In genomic region chr12:7190268-7191055, GRCh38 we compare ENCODE assay signal across 8 cellular contexts. TPM values are rescaled to one million over a fixed set of nuclear protein-coding genes. Genes with fewer than 3 reads are reported as not detected.
DNase-seq lines count a peak whose midpoint lies in the region; ATAC-seq and TF ChIP-seq lines count a peak whose summit lies in the region.

No MANE protein-coding gene starts in this region.

- H3K27me3 ChIP-seq in HUES6 (ENCODE audit: control insufficient read depth, insufficient read depth, low read length), result no peaks in the 10 kb centered on the region
- H3K27me3 ChIP-seq in fibroblast of lung (ENCODE audit: control insufficient read depth, insufficient read depth, low read length), result no peaks in the 10 kb centered on the region

- peak overlapping the region; percentile 82 for H3K9ac ChIP-seq in HUES6 (ENCODE audit: low read length)
- H3K9ac ChIP-seq in fibroblast of lung (ENCODE audit: insufficient read depth, low read length), result peak overlapping the region; percentile 39

- peaks cover 23% of the 10 kb centered on the region for H3K36me3 Mint-ChIP-seq in activated CD8-positive, alpha-beta T cell treated with anti-CD3 and anti-CD28 coated beads, Interleukin-2, amount 10 ng/mL, durations not matched to agents 7 days and 5 days (ENCODE audit: low read depth)
- peaks cover 0 to 36% (median 8%) of the 10 kb centered on the region in 3 donors for H3K36me3 Mint-ChIP-seq in naive thymus-derived CD8-positive, alpha-beta T cell

- H3K4me3 Mint-ChIP-seq in activated CD8-positive, alpha-beta T cell treated with anti-CD3 and anti-CD28 coated beads, Interleukin-2, amount 10 ng/mL, durations not matched to agents 7 days and 5 days, result peak overlapping the region; percentile 90
- peak overlapping the region; percentile 83 to 99 (median 90) for H3K4me3 Mint-ChIP-seq in naive thymus-derived CD8-positive, alpha-beta T cell

- H3K4me1 Mint-ChIP-seq in activated CD8-positive, alpha-beta T cell treated with anti-CD3 and anti-CD28 coated beads, Interleukin-2, amount 10 ng/mL, durations not matched to agents 7 days and 5 days (ENCODE audit: low read depth), result peaks cover 31% of the 10 kb centered on the region
- H3K4me1 Mint-ChIP-seq in naive thymus-derived CD8-positive, alpha-beta T cell, result peaks cover 36 to 77% (median 55%) of the 10 kb centered on the region in 4 donors

- H3K27me3 Mint-ChIP-seq in activated CD8-positive, alpha-beta T cell treated with anti-CD3 and anti-CD28 coated beads, Interleukin-2, amount 10 ng/mL, durations not matched to agents 7 days and 5 days (ENCODE audit: low read depth), result no peaks in the 10 kb centered on the region
- H3K27me3 Mint-ChIP-seq in naive thymus-derived CD8-positive, alpha-beta T cell, result no peaks in the 10 kb centered on the region

- peak overlapping the region; percentile 73 for H3K4me2 ChIP-seq in fibroblast of lung (ENCODE audit: extremely low read depth, insufficient read depth, low read length)

- H3K27ac Mint-ChIP-seq in activated CD8-positive, alpha-beta T cell treated with anti-CD3 and anti-CD28 coated beads, Interleukin-2, amount 10 ng/mL, durations not matched to agents 7 days and 5 days, result peak overlapping the region; percentile 29
- peak overlapping the region; percentile 32 to 92 (median 85) for H3K27ac Mint-ChIP-seq in naive thymus-derived CD8-positive, alpha-beta T cell

- POLR2A ChIA-PET in activated CD8-positive, alpha-beta T cell treated with anti-CD3 and anti-CD28 coated beads, Interleukin-2, amount 10 ng/mL, durations not matched to agents 7 days and 5 days (lab: Charles Lee), result no interaction called here
- POLR2A ChIA-PET in naive thymus-derived CD8-positive, alpha-beta T cell (lab: Charles Lee), result interaction anchor here (0.6 to 1.2 kb wide), 2 partner anchors 83 to 501 kb away, joined by 3 to 6 read pairs; partner anchors contain the start of gene ZNF384

- CTCF ChIA-PET in activated CD8-positive, alpha-beta T cell treated with anti-CD3 and anti-CD28 coated beads, Interleukin-2, amount 10 ng/mL, durations not matched to agents 7 days and 5 days (lab: Charles Lee), result interaction anchor here (1.6 to 3.0 kb wide), 3 partner anchors 45 to 78 kb away, joined by 4 to 12 read pairs (median 8); no protein-coding TSS in a partner anchor

- no peak for TF ChIP-seq CTCF in fibroblast of lung (conservative IDR thresholded peaks at IDR 0.05 in 1 of 2, IDR thresholded peaks at IDR 0.05 in 1 of 2; ENCODE audit: low read depth in 1 of 2, low read length in 2 of 2)

- no peak for ATAC-seq in activated CD8-positive, alpha-beta T cell treated with anti-CD3 and anti-CD28 coated beads, Interleukin-2, amount 10 ng/mL, durations not matched to agents 7 days and 5 days
- no peak for ATAC-seq in naive thymus-derived CD8-positive, alpha-beta T cell
- ATAC-seq in GM21737 (IDR thresholded peaks at IDR 0.05; ENCODE audit: unreplicated experiment), result no peak
- no peak for ATAC-seq in GM19035 (IDR thresholded peaks at IDR 0.05; ENCODE audit: unreplicated experiment)

- no peaks in the 10 kb centered on the region for H3K79me2 ChIP-seq in fibroblast of lung (ENCODE audit: control insufficient read depth, insufficient read depth, low read length)

- no peaks in the 10 kb centered on the region for H3K9me3 ChIP-seq in HUES6 (ENCODE audit: control insufficient read depth, insufficient read depth, low read depth, low read length)
- H3K9me3 ChIP-seq in fibroblast of lung (ENCODE audit: control insufficient read depth, insufficient read depth, low read depth, low read length), result no peaks in the 10 kb centered on the region

- H3K4me3 ChIP-seq in HUES6 (ENCODE audit: low read depth, low read length) (peak overlapping the region; percentile 91), fibroblast of lung (replicated peaks in 1 of 4; ENCODE audit: control extremely low read depth in 1 of 4, insufficient read depth in 1 of 4, low read depth in 3 of 4, low read length in 4 of 4) (peak overlapping the region; percentile 60 to 92 (median 64))

- no peaks in the 10 kb centered on the region for H3K9me3 Mint-ChIP-seq in activated CD8-positive, alpha-beta T cell treated with anti-CD3 and anti-CD28 coated beads, Interleukin-2, amount 10 ng/mL, durations not matched to agents 7 days and 5 days (ENCODE audit: insufficient read depth)
- no peaks in the 10 kb centered on the region for H3K9me3 Mint-ChIP-seq in naive thymus-derived CD8-positive, alpha-beta T cell

- DNase-seq in EL (peak; percentile 30), fibroblast of lung (ENCODE audit: low read depth in 2 of 2) (peak; percentile 11 to 20), SW 1271 (lab: John Stamatoyannopoulos, UW) (no peak)
- no peak for DNase-seq in activated CD8-positive, alpha-beta T cell treated with anti-CD3 and anti-CD28 coated beads, Interleukin-2, amount 10 ng/mL, durations not matched to agents 7 days and 5 days
- peak in 6 of 10 donors; percentile 2 to 24 (median 8) for DNase-seq in naive thymus-derived CD8-positive, alpha-beta T cell

- peaks cover 28% of the 10 kb centered on the region for H3K36me3 ChIP-seq in HUES6 (ENCODE audit: control insufficient read depth, insufficient read depth, low read length)
- no peaks in the 10 kb centered on the region for H3K36me3 ChIP-seq in fibroblast of lung (ENCODE audit: control insufficient read depth, insufficient read depth, low read length)

- no peaks in the 10 kb centered on the region for H4K20me1 ChIP-seq in fibroblast of lung (ENCODE audit: control insufficient read depth, extremely low read depth, insufficient read depth, low read length)

- H3K4me1 ChIP-seq in HUES6 (ENCODE audit: control insufficient read depth, insufficient read depth, low read length) (peaks cover 17% of the 10 kb centered on the region), fibroblast of lung (ENCODE audit: control insufficient read depth, extremely low read depth, insufficient read depth, low read length) (peaks cover 10% of the 10 kb centered on the region)

- peak overlapping the region; percentile 77 for H2AFZ ChIP-seq in fibroblast of lung (ENCODE audit: low read length)

- H3K27ac ChIP-seq in HUES6 (ENCODE audit: low read depth, low read length) (peak overlapping the region; percentile 65; the same call in 1 of the 2 replicates), fibroblast of lung (ENCODE audit: insufficient read depth, low read length) (peak overlapping the region; percentile 46)

RNA-seq across cellular contexts. Expression of gene PEX5, which starts 1.0 kb away (rescaled TPM):
- 10 to 100 TPM; 19.1 to 21.0 TPM for total RNA-seq in activated CD8-positive, alpha-beta T cell treated with anti-CD3 and anti-CD28 coated beads, Interleukin-2, amount 10 ng/mL, durations not matched to agents 7 days and 5 days
- 23.3 and 28.0 TPM in 2 replicates for total RNA-seq in fibroblast of lung
- polyA plus RNA-seq in fibroblast of lung, result 14.4 and 18.7 TPM in 2 replicates
- polyA plus RNA-seq in fibroblast of lung (2012), result 20.6 and 24.0 TPM in 2 replicates
- polyA minus RNA-seq in fibroblast of lung (ENCODE audit: low replicate concordance), result 21.2 and 31.7 TPM in 2 replicates
- 10 to 100 TPM; 30.8 to 31.2 TPM for total RNA-seq in naive thymus-derived CD8-positive, alpha-beta T cell
- 10 to 100 TPM; 13.4 to 19.8 (median 14.1) TPM for polyA plus RNA-seq in naive thymus-derived CD8-positive, alpha-beta T cell

Comparison
In these comparisons a context has a peak if more than half of its experiments do, and no peak if none do; other contexts are left out.
1. DNase-seq: peak in EL (single experiment), fibroblast of lung (2 of 2) and naive thymus-derived CD8-positive, alpha-beta T cell (6 of 10); none in activated CD8-positive, alpha-beta T cell treated with anti-CD3 and anti-CD28 coated beads, Interleukin-2, amount 10 ng/mL, durations not matched to agents 7 days and 5 days (single experiment) and SW 1271 (0 of 2).